21 cellular contexts compared by ENCODE assay signal in genomic region chr16:77683845-77684526, GRCh38. TPM values are rescaled to one million over a fixed set of nuclear protein-coding genes. Genes with fewer than 3 reads are reported as not detected.
DNase-seq lines count a peak whose midpoint lies in the region; ATAC-seq and TF ChIP-seq lines count a peak whose summit lies in the region.
"Had no signal": no experiment of that assay in that cellular context is flagged by ENCODE, and none has a peak within 500 bp of the region (broad histone marks: within the 10 kb centered on the region; RNA-seq: fewer than 3 reads in every experiment).

No MANE protein-coding gene starts in this region.

- peaks cover 5% of the 10 kb centered on the region for H3K27me3 Mint-ChIP-seq in activated T-cell treated with anti-CD3 and anti-CD28 coated beads, Interleukin-2, amount 50 U/mL, for 4 hours (ENCODE audit: low read depth)

- TF ChIP-seq CTCF in omental fat pad (IDR thresholded peaks at IDR 0.05): no peak

- H3K9me3 Mint-ChIP-seq in activated T-cell treated with anti-CD3 and anti-CD28 coated beads, Interleukin-2, amount 50 U/mL, for 4 hours: no peaks in the 10 kb centered on the region
- H3K9me3 Mint-ChIP-seq: activated naive CD4-positive, alpha-beta T cell treated with anti-CD3 and anti-CD28 coated beads, Interleukin-2, amount 50 U/mL, for 72 hours had no signal

- ATAC-seq in omental fat pad (ENCODE audit: low FRiP score): no peak
- ATAC-seq in HG02588 (IDR thresholded peaks at IDR 0.05; ENCODE audit: unreplicated experiment): no peak
- no peak for ATAC-seq in activated T-cell treated with anti-CD3 and anti-CD28 coated beads, Interleukin-2, amount 50 U/mL, for 4 hours
- ATAC-seq: activated naive CD4-positive, alpha-beta T cell treated with anti-CD3 and anti-CD28 coated beads, Interleukin-2, amount 50 U/mL, for 72 hours; right cardiac atrium; T-helper 17 cell had no signal

- H3K36me3 Mint-ChIP-seq in activated T-cell treated with anti-CD3 and anti-CD28 coated beads, Interleukin-2, amount 50 U/mL, for 4 hours (ENCODE audit: insufficient read depth): no peaks in the 10 kb centered on the region
- H3K36me3 Mint-ChIP-seq: activated naive CD4-positive, alpha-beta T cell treated with anti-CD3 and anti-CD28 coated beads, Interleukin-2, amount 50 U/mL, for 72 hours had no signal

- H3K4me3 Mint-ChIP-seq in activated T-cell treated with anti-CD3 and anti-CD28 coated beads, Interleukin-2, amount 50 U/mL, for 4 hours: no peak overlapping the region
- H3K4me3 Mint-ChIP-seq: T-helper 17 cell had no signal

- no peaks in the 10 kb centered on the region for H3K4me1 Mint-ChIP-seq in activated T-cell treated with anti-CD3 and anti-CD28 coated beads, Interleukin-2, amount 50 U/mL, for 4 hours (ENCODE audit: low read depth)
- H3K4me1 Mint-ChIP-seq: T-helper 17 cell had no signal

- peak; percentile 20 for DNase-seq in DMS 273 (lab: John Stamatoyannopoulos, UW; ENCODE audit: unreplicated experiment)
- no peak for DNase-seq in DMS 273 treated with DMSO at 0.1 percent for 48 hours (lab: John Stamatoyannopoulos, UW)
- peak; percentile 28 for DNase-seq in NCI-H1105 (lab: John Stamatoyannopoulos, UW)
- peak; percentile 24 for DNase-seq in RPMI7951 (ENCODE audit: low read depth)
- DNase-seq in midbrain (lab: John Stamatoyannopoulos, UW): peak; percentile 37
- no peak for DNase-seq in omental fat pad (ENCODE audit: low spot score)
- DNase-seq in activated T-cell treated with anti-CD3 and anti-CD28 coated beads, Interleukin-2, amount 50 U/mL, for 4 hours: no peak
- DNase-seq: activated CD4-positive, alpha-beta T cell treated with anti-CD3 and anti-CD28 coated beads, Interleukin-2, amount 50 U/mL, for 1 hour; AML-193; aorta; central memory CD4-positive, alpha-beta T cell; GOT3; kidney; NCI-H1694; ovary; right cardiac atrium; stomach; T-helper 17 cell; transverse colon had no signal

RNA-seq across cellular contexts. Expression of gene NUDT7, which starts 38.3 kb away (rescaled TPM):
- total RNA-seq in RPMI7951 (2014; rRNA removed; shearing (Covaris generic)): 8.8 and 13.8 TPM in 2 replicates
- 10 to 100 TPM in 3 of 4 donors, 1 to 10 TPM in 1; 4.4 to 20.0 (median 12.4) TPM for total RNA-seq in omental fat pad
- total RNA-seq in activated T-cell treated with anti-CD3 and anti-CD28 coated beads, Interleukin-2, amount 50 U/mL, for 4 hours: 1 to 10 TPM; 1.4 to 2.8 (median 1.7) TPM

Comparison
In these comparisons a context has a peak if more than half of its experiments do, and no peak if none do; other contexts are left out.
1. DNase-seq: peak in DMS 273 (single experiment), NCI-H1105 (single experiment), RPMI7951 (single experiment) and midbrain (single experiment); none in DMS 273 treated with DMSO at 0.1 percent for 48 hours (single experiment), omental fat pad (single experiment) and activated T-cell treated with anti-CD3 and anti-CD28 coated beads, Interleukin-2, amount 50 U/mL, for 4 hours (single experiment).